In genomic region chr15:82047493-82048446, GRCh38 we compare ENCODE assay signal across 1 cellular context.
TF ChIP-seq lines count a peak whose summit lies in the region.

No MANE protein-coding gene starts in this region.

TF ChIP-seq in H1, 55 proteins besides CTCF, POLR2A, EP300 and RAD21 (continued from another document):
- TF ChIP-seq CHD7 (IDR thresholded peaks at IDR 0.05; ENCODE audit: insufficient replicate concordance, low read length): no peak
- no peak for TF ChIP-seq CTBP2 (IDR thresholded peaks at IDR 0.05; ENCODE audit: borderline replicate concordance, insufficient read depth, insufficient read length, low read length)
- no peak for TF ChIP-seq BACH1 (IDR thresholded peaks at IDR 0.05; ENCODE audit: low read length)
- TF ChIP-seq SP4 (IDR thresholded peaks at IDR 0.05; ENCODE audit: low read length): no peak
- peak; percentile 32 for TF ChIP-seq TAF7 (optimal IDR thresholded peaks at IDR 0.05; ENCODE audit: borderline replicate concordance, low read depth, low read length)
- TF ChIP-seq SRF (IDR thresholded peaks at IDR 0.05; ENCODE audit: low read depth, low read length): no peak
- TF ChIP-seq ASH2L (IDR thresholded peaks at IDR 0.05; ENCODE audit: low read length): no peak
- no peak for TF ChIP-seq TBP (IDR thresholded peaks at IDR 0.05; ENCODE audit: low read depth, low read length)
- no peak for TF ChIP-seq KDM1A (IDR thresholded peaks at IDR 0.05; ENCODE audit: borderline replicate concordance, low read length)
- TF ChIP-seq ATF2 (IDR thresholded peaks at IDR 0.05; ENCODE audit: low read length): no peak
- no peak for TF ChIP-seq KDM5A (IDR thresholded peaks at IDR 0.05; ENCODE audit: low read length)
- TF ChIP-seq JUND (IDR thresholded peaks at IDR 0.05; ENCODE audit: low read length): no peak
- TF ChIP-seq E2F6 (IDR thresholded peaks at IDR 0.05): peak; percentile 92
- no peak for TF ChIP-seq USF2 (IDR thresholded peaks at IDR 0.05; ENCODE audit: low read length)
- TF ChIP-seq MAX (IDR thresholded peaks at IDR 0.05): peak; percentile 93
- no peak for TF ChIP-seq RNF2 (IDR thresholded peaks at IDR 0.05; ENCODE audit: borderline replicate concordance, low read depth, low read length, missing control alignments, poor library complexity, severe bottlenecking)
- TF ChIP-seq GABPA (IDR thresholded peaks at IDR 0.05; ENCODE audit: borderline replicate concordance, insufficient read depth, low read length): no peak
- no peak for TF ChIP-seq KDM4A (IDR thresholded peaks at IDR 0.05; ENCODE audit: low read depth, low read length, severe bottlenecking)
- no peak for TF ChIP-seq SP1 (IDR thresholded peaks at IDR 0.05; ENCODE audit: low read depth, low read length)
- no peak for TF ChIP-seq CHD2 (IDR thresholded peaks at IDR 0.05; ENCODE audit: low read length)
- no peak for TF ChIP-seq CEBPB (IDR thresholded peaks at IDR 0.05; ENCODE audit: low read depth, low read length)
- TF ChIP-seq TAF1 (IDR thresholded peaks at IDR 0.05; ENCODE audit: low read depth, low read length): no peak; the same call in none of the 2 replicates
- TF ChIP-seq CBX8 (IDR thresholded peaks at IDR 0.05; ENCODE audit: borderline replicate concordance, low read depth, low read length): no peak
- no peak for TF ChIP-seq JUN (IDR thresholded peaks at IDR 0.05; ENCODE audit: low read depth, low read length)
- no peak for TF ChIP-seq EGR1 (IDR thresholded peaks at IDR 0.05; ENCODE audit: borderline replicate concordance, low read depth, low read length)
- peak; percentile 56 to 80; a peak in 3 of 4 replicates for TF ChIP-seq HDAC2 (IDR thresholded peaks at IDR 0.05; ENCODE audit: borderline replicate concordance in 1 of 2, low read depth in 2 of 2, low read length in 2 of 2)
- no peak for TF ChIP-seq EZH2 (IDR thresholded peaks at IDR 0.05; ENCODE audit: low read depth, low read length, severe bottlenecking)
- no peak for TF ChIP-seq CREB1 (IDR thresholded peaks at IDR 0.05)
- TF ChIP-seq PHF8 (conservative IDR thresholded peaks at IDR 0.05; ENCODE audit: low read depth, low read length): peak; percentile 34; the same call in 1 of the 2 replicates
- TF ChIP-seq ZNF274 (IDR thresholded peaks at IDR 0.05; ENCODE audit: borderline replicate concordance, extremely low read depth, low read length): no peak
- peak; percentile 54 to 91; a peak in 3 of 4 replicates for TF ChIP-seq SIN3A (conservative IDR thresholded peaks at IDR 0.05 in 1 of 2, IDR thresholded peaks at IDR 0.05 in 1 of 2; ENCODE audit: low read depth in 1 of 2, low read length in 2 of 2)
- no peak for TF ChIP-seq NRF1 (IDR thresholded peaks at IDR 0.05; ENCODE audit: low read depth, low read length)
- no peak for TF ChIP-seq NANOG (IDR thresholded peaks at IDR 0.05; ENCODE audit: insufficient read depth, low read depth, low read length, poor library complexity, severe bottlenecking)
- TF ChIP-seq SIRT6 (IDR thresholded peaks at IDR 0.05; ENCODE audit: low read length): no peak
- no peak for TF ChIP-seq CBX5 (IDR thresholded peaks at IDR 0.05; ENCODE audit: low read depth, low read length)
- TF ChIP-seq HDAC6 (IDR thresholded peaks at IDR 0.05; ENCODE audit: low read depth, low read length): no peak
- TF ChIP-seq POU5F1 (IDR thresholded peaks at IDR 0.05; ENCODE audit: low read depth, low read length): no peak
- no peak for TF ChIP-seq YY1 (IDR thresholded peaks at IDR 0.05; ENCODE audit: low read depth, low read length)
- TF ChIP-seq FOSL1 (IDR thresholded peaks at IDR 0.05; ENCODE audit: insufficient read depth, low read depth, low read length): no peak
- no peak for TF ChIP-seq CHD1 (IDR thresholded peaks at IDR 0.05; ENCODE audit: low read depth, low read length)
- TF ChIP-seq SUZ12 (IDR thresholded peaks at IDR 0.05; ENCODE audit: low read length): no peak
- peak; percentile 87 for TF ChIP-seq SAP30 (IDR thresholded peaks at IDR 0.05; ENCODE audit: insufficient read depth, insufficient replicate concordance, low read length)
- no peak for TF ChIP-seq TEAD4 (IDR thresholded peaks at IDR 0.05; ENCODE audit: low read depth, low read length)
- TF ChIP-seq ATF3 (IDR thresholded peaks at IDR 0.05; ENCODE audit: insufficient read depth, low read depth, low read length): no peak
- no peak for TF ChIP-seq MAFK (IDR thresholded peaks at IDR 0.05; ENCODE audit: low read depth, low read length)
- TF ChIP-seq SP2 (IDR thresholded peaks at IDR 0.05; ENCODE audit: low read length): no peak
